17 cellular contexts compared by ENCODE assay signal in genomic region chr14:32761381-32761968, GRCh38.
DNase-seq lines count a peak whose midpoint lies in the region; ATAC-seq, FAIRE-seq and TF ChIP-seq lines count a peak whose summit lies in the region.
"Had no signal": no experiment of that assay in that cellular context is flagged by ENCODE, and none has a peak within 500 bp of the region (broad histone marks: within the 10 kb centered on the region; RNA-seq: fewer than 3 reads in every experiment).

No MANE protein-coding gene starts in this region.

- no peaks in the 10 kb centered on the region for H3K36me3 ChIP-seq in thoracic aorta
- no peaks in the 10 kb centered on the region for H3K36me3 ChIP-seq in esophagus squamous epithelium
- H3K36me3 ChIP-seq in heart left ventricle = peaks cover 0 to 13% (median 0%) of the 10 kb centered on the region in 9 donors
- H3K36me3 ChIP-seq: adrenal gland, esophagus muscularis mucosa, lower lobe of right lung had no signal

- H3K27me3 ChIP-seq in thoracic aorta (replicated peaks; ENCODE audit: insufficient read depth) (no peaks in the 10 kb centered on the region), esophagus squamous epithelium (peaks cover 0 to 5% (median 0%) of the 10 kb centered on the region in 4 donors), heart left ventricle (no peaks in the 10 kb centered on the region)
- H3K27me3 ChIP-seq: adrenal gland, esophagus muscularis mucosa had no signal

- H3K4me1 ChIP-seq in thoracic aorta (ENCODE audit: control insufficient read depth in 1 of 2, low read depth in 2 of 2) = peaks cover 31 to 60% of the 10 kb centered on the region in 2 donors
- H3K4me1 ChIP-seq in esophagus squamous epithelium = no peaks in the 10 kb centered on the region
- H3K4me1 ChIP-seq in heart left ventricle = peaks cover 0 to 15% (median 0%) of the 10 kb centered on the region in 12 donors
- H3K4me1 ChIP-seq: adrenal gland, lower lobe of right lung had no signal

- no peak for TF ChIP-seq CTCF in thoracic aorta (IDR thresholded peaks at IDR 0.05)
- TF ChIP-seq CTCF in esophagus squamous epithelium (IDR thresholded peaks at IDR 0.05) = no peak
- TF ChIP-seq CTCF in heart left ventricle (IDR thresholded peaks at IDR 0.05) = no peak

- H3K9me3 ChIP-seq in thoracic aorta (no peaks in the 10 kb centered on the region), esophagus squamous epithelium (no peaks in the 10 kb centered on the region), heart left ventricle (no peaks in the 10 kb centered on the region)
- H3K9me3 ChIP-seq: adrenal gland, esophagus muscularis mucosa, lower lobe of right lung had no signal

- FAIRE-seq in H54 (lab: Jason Lieb, UNC) = peak; percentile 96
- FAIRE-seq: HTR-8/SVneo had no signal

- peak overlapping the region; percentile 5 for H3K4me3 ChIP-seq in thoracic aorta
- H3K4me3 ChIP-seq in esophagus squamous epithelium = no peak overlapping the region
- H3K4me3 ChIP-seq in heart left ventricle = no peak overlapping the region
- H3K4me3 ChIP-seq: adrenal gland, esophagus muscularis mucosa, GM23338, lower lobe of right lung had no signal

- ATAC-seq in thoracic aorta (ENCODE audit: insufficient number of reproducible peaks, low FRiP score, low read depth) = no peak
- no peak for ATAC-seq in heart left ventricle
- ATAC-seq in HG02642 (IDR thresholded peaks at IDR 0.05; ENCODE audit: poor library complexity, unreplicated experiment) = no peak
- ATAC-seq: GM23338; lower lobe of right lung; naive thymus-derived CD4-positive, alpha-beta T cell had no signal

- TF ChIP-seq POLR2A in H54 (IDR thresholded peaks at IDR 0.05; ENCODE audit: low read depth, low read length) (no peak), esophagus squamous epithelium (IDR thresholded peaks at IDR 0.05) (no peak), heart left ventricle (IDR thresholded peaks at IDR 0.05) (no peak)

- peak overlapping the region; percentile 19 to 36 for H3K27ac ChIP-seq in thoracic aorta
- no peak overlapping the region for H3K27ac ChIP-seq in esophagus squamous epithelium
- no peak overlapping the region for H3K27ac ChIP-seq in heart left ventricle
- H3K27ac ChIP-seq: adrenal gland, esophagus muscularis mucosa, lower lobe of right lung had no signal

- 72 to 73% methylated on average over 5 of the region's 5 CpGs for WGBS in esophagus squamous epithelium, 2 donors
- 47 to 66% (median 51%) methylated on average over 5 of the region's 5 CpGs for WGBS in heart left ventricle, 4 donors

- intact Hi-C loops in esophagus squamous epithelium (cut with DNase I) = no loop called here
- intact Hi-C loops in heart left ventricle (cut with DNase I) = no loop called here

- peak; percentile 7 for DNase-seq in H54 (ENCODE audit: insufficient read length, low spot score)
- DNase-seq in astrocyte of the hippocampus (ENCODE audit: low read depth, low spot score) = peak; percentile 55
- DNase-seq in hepatic stellate cell (ENCODE audit: low spot score) = peak; percentile 21
- DNase-seq in thoracic aorta (ENCODE audit: low spot score) = no peak
- no peak for DNase-seq in esophagus squamous epithelium (lab: John Stamatoyannopoulos, UW)
- DNase-seq in heart left ventricle = no peak
- DNase-seq: activated CD4-positive, alpha-beta T cell treated with anti-CD3 and anti-CD28 coated beads, Interleukin-2, amount 50 U/mL, for 48 hours; adrenal gland; lower lobe of right lung; MM.1S; naive thymus-derived CD4-positive, alpha-beta T cell; NCI-H187; NCI-H446 treated with DMSO at 0.1 percent for 48 hours had no signal

Comparison
In these comparisons a context has a peak if more than half of its experiments do, and no peak if none do; other contexts are left out.
1. DNase-seq: peak in H54 (single experiment), astrocyte of the hippocampus (single experiment) and hepatic stellate cell (single experiment); none in thoracic aorta (single experiment), esophagus squamous epithelium (single experiment) and heart left ventricle (0 of 5).
2. H3K27ac ChIP-seq: peak in thoracic aorta (2 of 2); none in esophagus squamous epithelium (0 of 4) and heart left ventricle (0 of 12).